Comparison of ENCODE assay signal across 8 cellular contexts in the genomic region with DNA sequence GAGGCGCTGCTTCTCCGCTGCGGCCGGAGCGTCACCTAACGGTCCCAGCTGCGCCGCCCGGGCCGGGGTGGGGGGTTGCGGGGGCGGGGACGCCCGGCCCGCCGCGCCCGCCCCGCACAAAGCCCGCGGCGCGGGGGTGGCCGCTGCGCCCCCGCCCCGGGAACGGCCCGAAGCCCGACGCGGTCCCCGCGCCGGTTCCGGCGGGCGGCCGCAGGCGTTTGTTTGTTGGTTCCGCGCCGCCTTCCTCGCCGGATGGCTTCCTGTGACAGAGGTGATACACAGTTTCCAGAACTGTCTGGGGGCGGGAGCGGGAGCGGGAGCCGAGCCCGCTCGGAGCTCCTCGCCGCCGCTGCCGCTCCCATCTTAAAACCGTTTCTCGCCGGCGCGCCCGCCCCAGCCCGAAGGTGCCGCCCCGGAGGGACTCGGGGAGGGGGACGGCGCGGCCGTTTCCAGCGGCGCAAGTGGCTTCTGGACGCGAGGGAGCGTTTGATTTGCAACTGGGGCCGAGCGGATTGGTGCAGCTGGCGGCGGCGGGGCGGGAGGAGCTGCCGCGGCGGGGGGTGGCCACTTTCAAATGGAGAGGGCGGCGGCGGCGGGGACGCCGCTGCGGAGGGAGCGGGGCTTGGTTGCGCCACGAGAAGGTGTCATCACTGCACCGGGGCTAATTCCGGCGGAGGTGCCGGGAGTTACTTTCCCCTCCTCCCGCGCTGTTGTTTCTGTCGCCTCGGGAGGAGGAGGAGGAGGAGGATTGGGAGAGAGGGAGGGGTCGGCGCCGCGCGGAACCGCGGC. TPM values are rescaled to one million over a fixed set of nuclear protein-coding genes. Genes with fewer than 3 reads are reported as not detected.
A peak's percentile ranks its signal among the peaks of the same experiment; 100 is the strongest.
DNase-seq lines count a peak whose midpoint lies in the region; ATAC-seq and TF ChIP-seq lines count a peak whose summit lies in the region.

No MANE protein-coding gene starts in this region.

- H3K36me3 ChIP-seq in CD8-positive, alpha-beta memory T cell (ENCODE audit: insufficient read depth, low read length) = no peaks in the 10 kb centered on the region
- no peaks in the 10 kb centered on the region for H3K36me3 ChIP-seq in ectodermal cell (ENCODE audit: control insufficient read depth, insufficient read depth, low read length)

- DNase-seq in CD8-positive, alpha-beta memory T cell = peak; percentile 72 to 83 (median 77)
- DNase-seq in NCI-H774 (lab: John Stamatoyannopoulos, UW) (peak; percentile 68), medulla oblongata (ENCODE audit: extremely low spot score) (peak; percentile 79)
- peak; percentile 93 for DNase-seq in activated CD8-positive, alpha-beta T cell treated with anti-CD3 and anti-CD28 coated beads for 36 hours
- peak; percentile 64 for DNase-seq in stimulated activated CD8-positive, alpha-beta memory T cell treated with anti-CD3 and anti-CD28 coated beads, Interleukin-12 subunit alpha, Interleukin-12 subunit beta, amount 100 ng/mL, for 1 hour (ENCODE audit: low read depth)

- H3K27ac ChIP-seq in CD8-positive, alpha-beta memory T cell (ENCODE audit: low read depth, low read length) = peak overlapping the region; percentile 94
- peak overlapping the region; percentile 98 for H3K27ac ChIP-seq in ectodermal cell (ENCODE audit: insufficient read depth, low read depth, low read length, poor library complexity, severe bottlenecking)

- intact Hi-C loops in activated CD8-positive, alpha-beta T cell treated with anti-CD3 and anti-CD28 coated beads for 36 hours (cut with micrococcal nuclease) = loop anchor here (5.0 to 10.0 kb wide), 3 partner anchors 51 to 524 kb away; a partner anchor contains a TSS

- peaks cover 32 to 42% (median 39%) of the 10 kb centered on the region in 3 donors for H3K4me1 Mint-ChIP-seq in CD8-positive, alpha-beta memory T cell
- H3K4me1 Mint-ChIP-seq in activated CD8-positive, alpha-beta T cell treated with anti-CD3 and anti-CD28 coated beads for 36 hours (ENCODE audit: low read depth) = peaks cover 30% of the 10 kb centered on the region

- CTCF ChIA-PET in CD8-positive, alpha-beta memory T cell (lab: Charles Lee) = interaction anchor here (0.9 to 2.6 kb wide), 10 partner anchors 9 to 751 kb away, joined by 3 to 7 read pairs (median 6); a partner anchor contains a TSS
- CTCF ChIA-PET in activated CD8-positive, alpha-beta T cell treated with anti-CD3 and anti-CD28 coated beads for 36 hours (lab: Charles Lee) = interaction anchor here (1.1 to 4.8 kb wide), 7 partner anchors 9 to 751 kb away, joined by 3 to 26 read pairs (median 5); a partner anchor contains a TSS

- peak overlapping the region; percentile 79 for H3K4me3 ChIP-seq in CD8-positive, alpha-beta memory T cell (ENCODE audit: low read length)
- H3K4me3 ChIP-seq in ectodermal cell (ENCODE audit: insufficient read depth, low read depth, low read length) = peak overlapping the region; percentile 72

- no peak for TF ChIP-seq CTCF in activated CD8-positive, alpha-beta T cell treated with anti-CD3 and anti-CD28 coated beads for 36 hours (IDR thresholded peaks at IDR 0.05)

- WGBS in ectodermal cell, 2 experiments = 0% methylated on average over 107 to 108 of the region's 108 CpGs

- H3K27me3 Mint-ChIP-seq in CD8-positive, alpha-beta memory T cell = peaks cover 0 to 2% of the 10 kb centered on the region in 2 donors
- no peaks in the 10 kb centered on the region for H3K27me3 Mint-ChIP-seq in activated CD8-positive, alpha-beta T cell treated with anti-CD3 and anti-CD28 coated beads for 36 hours

- H3K4me3 Mint-ChIP-seq in CD8-positive, alpha-beta memory T cell = peak overlapping the region; percentile 95 to 99 (median 97)
- H3K4me3 Mint-ChIP-seq in activated CD8-positive, alpha-beta T cell treated with anti-CD3 and anti-CD28 coated beads for 36 hours = peak overlapping the region; percentile 99

- no peaks in the 10 kb centered on the region for H3K9me3 ChIP-seq in CD8-positive, alpha-beta memory T cell (ENCODE audit: low read length)
- H3K9me3 ChIP-seq in ectodermal cell (ENCODE audit: control insufficient read depth, low read length) = no peaks in the 10 kb centered on the region

- peaks cover 32% of the 10 kb centered on the region for H3K4me1 ChIP-seq in CD8-positive, alpha-beta memory T cell (ENCODE audit: insufficient read depth, low read length)
- H3K4me1 ChIP-seq in ectodermal cell (ENCODE audit: control insufficient read depth, insufficient read depth, low read length) = no peaks in the 10 kb centered on the region

- ATAC-seq in GM19455 (IDR thresholded peaks at IDR 0.05; ENCODE audit: unreplicated experiment) = peak; percentile 51
- peak; percentile 19 for ATAC-seq in HG03575 (IDR thresholded peaks at IDR 0.05; ENCODE audit: extremely low read depth, insufficient number of reproducible peaks, low FRiP score, unreplicated experiment)
- peak; percentile 52 for ATAC-seq in activated CD8-positive, alpha-beta T cell treated with anti-CD3 and anti-CD28 coated beads for 36 hours

- H3K27ac Mint-ChIP-seq in CD8-positive, alpha-beta memory T cell = peak overlapping the region; percentile 71 to 98 (median 94)
- H3K27ac Mint-ChIP-seq in activated CD8-positive, alpha-beta T cell treated with anti-CD3 and anti-CD28 coated beads for 36 hours = peak overlapping the region; percentile 100

- POLR2A ChIA-PET in CD8-positive, alpha-beta memory T cell (lab: Charles Lee) = interaction anchor here (0.6 to 1.7 kb wide), 7 partner anchors 13 to 846 kb away, joined by 3 to 13 read pairs (median 4); a partner anchor contains a TSS
- POLR2A ChIA-PET in activated CD8-positive, alpha-beta T cell treated with anti-CD3 and anti-CD28 coated beads for 36 hours (lab: Charles Lee) = interaction anchor here (0.8 to 2.1 kb wide), 14 partner anchors 9 to 524 kb away, joined by 3 to 15 read pairs (median 3); a partner anchor contains a TSS

- H3K36me3 Mint-ChIP-seq in CD8-positive, alpha-beta memory T cell = peaks cover 0 to 21% (median 0%) of the 10 kb centered on the region in 3 donors
- H3K36me3 Mint-ChIP-seq in activated CD8-positive, alpha-beta T cell treated with anti-CD3 and anti-CD28 coated beads for 36 hours (ENCODE audit: low read depth) = peaks cover 15% of the 10 kb centered on the region

- no peaks in the 10 kb centered on the region for H3K9me3 Mint-ChIP-seq in CD8-positive, alpha-beta memory T cell
- H3K9me3 Mint-ChIP-seq in activated CD8-positive, alpha-beta T cell treated with anti-CD3 and anti-CD28 coated beads for 36 hours = no peaks in the 10 kb centered on the region

- H3K27me3 ChIP-seq in CD8-positive, alpha-beta memory T cell (ENCODE audit: insufficient read depth, low read length, poor library complexity, severe bottlenecking) = no peaks in the 10 kb centered on the region
- no peaks in the 10 kb centered on the region for H3K27me3 ChIP-seq in ectodermal cell (ENCODE audit: control insufficient read depth, insufficient read depth, low read length, poor library complexity, severe bottlenecking)

RNA-seq across cellular contexts. Expression of a gene that starts 2.3 kb away (rescaled TPM):
- total RNA-seq in CD8-positive, alpha-beta memory T cell = 10 to 100 TPM; 28.4 to 29.1 TPM
- polyA plus RNA-seq in CD8-positive, alpha-beta memory T cell = 43.7 TPM
- total RNA-seq in activated CD8-positive, alpha-beta T cell treated with anti-CD3 and anti-CD28 coated beads for 36 hours = 10 to 100 TPM; 30.5 to 31.6 TPM
- 40.5 TPM for polyA plus RNA-seq in ectodermal cell (2013, experiment 1 of 4)
- polyA plus RNA-seq in ectodermal cell (2013, experiment 2 of 4) = 44.3 TPM
- 33.8 TPM for polyA plus RNA-seq in ectodermal cell (2013, experiment 3 of 4)
- polyA plus RNA-seq in ectodermal cell (2013, experiment 4 of 4) = 34.9 TPM

Comparison
In these comparisons a context has a peak if more than half of its experiments do, and no peak if none do; other contexts are left out.
1. Peak in every context shown above with its lines: DNase-seq, ATAC-seq, H3K4me3 ChIP-seq and H3K27ac ChIP-seq.